In genomic region chr3:178434206-178434805, GRCh38 we compare ENCODE assay signal across 9 cellular contexts.
DNase-seq lines count a peak whose midpoint lies in the region; ATAC-seq and TF ChIP-seq lines count a peak whose summit lies in the region.
"Had no signal": no experiment of that assay in that cellular context is flagged by ENCODE, and none has a peak within 500 bp of the region (broad histone marks: within the 10 kb centered on the region; RNA-seq: fewer than 3 reads in every experiment).

No MANE protein-coding gene starts in this region.

- intact Hi-C loops in left ventricle myocardium inferior (cut with micrococcal nuclease) (loop anchor here (10.0 kb wide), 1 partner anchor 530 kb away; no protein-coding TSS in a partner anchor), stomach (cut with DNase I; ENCODE audit: low total_unique reads) (no loop called here)

- ATAC-seq in HG03432 (IDR thresholded peaks at IDR 0.05; ENCODE audit: unreplicated experiment) (peak; percentile 68), HG03342 (IDR thresholded peaks at IDR 0.05; ENCODE audit: unreplicated experiment) (no peak), GM21423 (IDR thresholded peaks at IDR 0.05; ENCODE audit: unreplicated experiment) (no peak)

- no peaks in the 10 kb centered on the region for H3K27me3 ChIP-seq in left ventricle myocardium inferior (ENCODE audit: low read depth)
- H3K27me3 ChIP-seq in stomach = no peaks in the 10 kb centered on the region

- DNase-seq in COLO829 (ENCODE audit: low spot score) = peak; percentile 65
- peak; percentile 32 for DNase-seq in RKO (ENCODE audit: low spot score)
- DNase-seq in left ventricle myocardium inferior = no peak
- DNase-seq in stomach = no peak
- DNase-seq in A172 (ENCODE audit: low spot score) = no peak
- DNase-seq: activated B cell treated with CpG ODN at 0.5 μM for 24 hours had no signal

- TF ChIP-seq POLR2A in stomach (IDR thresholded peaks at IDR 0.05) = no peak

- H3K4me1 ChIP-seq in left ventricle myocardium inferior (peaks cover 14% of the 10 kb centered on the region), stomach (peaks cover 0 to 8% (median 0%) of the 10 kb centered on the region in 4 donors)

- no peak overlapping the region for H3K27ac ChIP-seq in left ventricle myocardium inferior (replicated peaks)
- no peak overlapping the region for H3K27ac ChIP-seq in stomach

- TF ChIP-seq EP300 in stomach (IDR thresholded peaks at IDR 0.05) = no peak

- H3K4me3 ChIP-seq in left ventricle myocardium inferior (no peak overlapping the region), stomach (no peak overlapping the region)

- H3K36me3 ChIP-seq in left ventricle myocardium inferior (no peaks in the 10 kb centered on the region), stomach (no peaks in the 10 kb centered on the region)

- peak; percentile 46 for TF ChIP-seq CTCF in left ventricle myocardium inferior (IDR thresholded peaks at IDR 0.05; ENCODE audit: borderline replicate concordance)
- no peak for TF ChIP-seq CTCF in stomach (IDR thresholded peaks at IDR 0.05)

- H3K9me3 ChIP-seq in left ventricle myocardium inferior (replicated peaks) (no peaks in the 10 kb centered on the region), stomach (no peaks in the 10 kb centered on the region)

- WGBS in stomach, 5 donors = 27 to 35% (median 31%) methylated on average over 5 of the region's 5 CpGs

Comparison
In these comparisons a context has a peak if more than half of its experiments do, and no peak if none do; other contexts are left out.
1. DNase-seq: peak in COLO829 (single experiment) and RKO (single experiment); none in left ventricle myocardium inferior (single experiment), stomach (single experiment) and A172 (single experiment).